ENCODE assay signal across 8 cellular contexts in the genomic region with DNA sequence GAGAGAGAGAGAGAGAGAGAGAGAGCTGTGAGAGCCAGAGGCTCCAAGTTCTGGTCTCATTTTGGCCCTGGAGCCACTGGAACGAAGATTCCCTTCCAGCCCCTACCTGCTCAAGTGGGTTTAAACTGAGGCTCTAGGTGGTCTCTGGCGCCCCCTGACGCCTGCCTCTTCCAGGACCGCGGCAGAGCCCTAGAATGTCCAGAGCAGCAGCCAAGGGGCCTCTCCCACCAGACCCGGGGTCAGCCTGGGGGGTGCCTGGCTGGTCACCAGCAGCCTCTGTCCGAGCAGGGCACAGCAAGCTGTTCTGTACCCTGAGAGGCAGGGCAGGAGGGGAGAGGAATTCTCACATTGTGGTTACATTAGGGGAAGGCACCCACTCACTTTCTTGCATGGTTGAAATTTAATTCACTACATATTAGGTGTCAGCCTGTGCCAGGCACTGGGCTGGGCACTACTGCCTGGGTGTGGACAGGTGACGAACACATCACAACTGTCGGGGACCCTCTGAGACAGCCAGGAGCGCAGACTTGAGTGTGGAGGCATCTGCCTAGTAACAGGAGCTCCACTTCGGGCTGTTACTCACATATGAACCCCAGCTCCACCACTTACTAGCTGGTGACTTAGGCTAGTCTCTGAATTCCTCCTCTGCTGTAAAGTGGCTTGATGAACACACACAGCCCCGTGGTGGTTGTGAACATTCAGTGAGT. TPM values are rescaled to one million over a fixed set of nuclear protein-coding genes. Genes with fewer than 3 reads are reported as not detected.
DNase-seq lines count a peak whose midpoint lies in the region; ATAC-seq, FAIRE-seq and TF ChIP-seq lines count a peak whose summit lies in the region.

No MANE protein-coding gene starts in this region.

- dilution Hi-C loops in keratinocyte (cut with MboI; ENCODE audit: extremely low pct_ligation_motif_present, low sequenced_read_pairs): no loop called here

- no peaks in the 10 kb centered on the region for H4K20me1 ChIP-seq in keratinocyte (ENCODE audit: control insufficient read depth, extremely low read depth, insufficient read depth, low read length)

- no peak overlapping the region for H3K4me2 ChIP-seq in keratinocyte (ENCODE audit: control insufficient read depth, extremely low read depth, insufficient read depth, low read depth, low read length)

- H3K79me2 ChIP-seq in keratinocyte (ENCODE audit: control insufficient read depth, insufficient read depth, low read length): no peaks in the 10 kb centered on the region

- H3K4me1 ChIP-seq in keratinocyte (ENCODE audit: control insufficient read depth, extremely low read depth, insufficient read depth, low read length): peaks cover 9% of the 10 kb centered on the region

- ATAC-seq in GM21576 (IDR thresholded peaks at IDR 0.05; ENCODE audit: unreplicated experiment): no peak

- H3K27me3 ChIP-seq in keratinocyte (ENCODE audit: control insufficient read depth, extremely low read depth, insufficient read depth, low read length): no peaks in the 10 kb centered on the region

- no peak overlapping the region for H3K4me3 ChIP-seq in HFF-Myc (replicated peaks; ENCODE audit: low read depth, low read length)
- no peak overlapping the region for H3K4me3 ChIP-seq in keratinocyte (ENCODE audit: control insufficient read depth in 2 of 3, extremely low read depth in 1 of 3, insufficient read depth in 2 of 3, low read depth in 1 of 3, low read length in 3 of 3)

- TF ChIP-seq CTCF in HFF-Myc (IDR thresholded peaks at IDR 0.05; ENCODE audit: low read depth, low read length, missing control alignments): peak; percentile 58
- peak in 2 of 3 experiments; percentile 16 to 33 for TF ChIP-seq CTCF in keratinocyte (optimal IDR thresholded peaks at IDR 0.05 in 1 of 3, IDR thresholded peaks at IDR 0.05 in 1 of 3, conservative IDR thresholded peaks at IDR 0.05 in 1 of 3; ENCODE audit: extremely low read depth in 1 of 3, insufficient read depth in 2 of 3, low read length in 3 of 3)

- H3K9ac ChIP-seq in keratinocyte (ENCODE audit: control insufficient read depth, extremely low read depth, insufficient read depth, low read length): no peak overlapping the region

- H3K27ac ChIP-seq in keratinocyte (ENCODE audit: control insufficient read depth, insufficient read depth, low read length): no peak overlapping the region

- DNase-seq in AG08395 (ENCODE audit: low spot score) (peak; percentile 20), HFF-Myc (ENCODE audit: extremely low read depth, low read depth) (no peak), astrocyte of the hippocampus (ENCODE audit: low read depth, low spot score) (peak; percentile 45), keratinocyte (ENCODE audit: low read depth, low spot score) (no peak), ureter (ENCODE audit: low spot score) (peak; percentile 42), SIG-M5 treated with dmso at 0.1 percent for 504 hours (lab: John Stamatoyannopoulos, UW; ENCODE audit: unreplicated experiment) (no peak)
- DNase-seq in activated naive CD4-positive, alpha-beta T cell treated with Interleukin-2 at 50 U/mL for 16 hours: no peak

- peaks cover 0 to 12% of the 10 kb centered on the region in 2 experiments for H3K36me3 ChIP-seq in keratinocyte (ENCODE audit: control insufficient read depth in 2 of 2, extremely low read depth in 1 of 2, insufficient read depth in 2 of 2, low read length in 2 of 2)

- no peak for FAIRE-seq in keratinocyte (lab: Jason Lieb, UNC)

- no peaks in the 10 kb centered on the region for H3K9me1 ChIP-seq in keratinocyte (ENCODE audit: control insufficient read depth, extremely low read depth, insufficient read depth, low read length)

- no peaks in the 10 kb centered on the region for H3K9me3 ChIP-seq in keratinocyte (ENCODE audit: control insufficient read depth, low read depth, low read length)

- H2AFZ ChIP-seq in keratinocyte (ENCODE audit: control insufficient read depth, low read length): no peak overlapping the region

RNA-seq across cellular contexts. Expression of a gene that starts 44.5 kb away (rescaled TPM):
- polyA plus RNA-seq in keratinocyte: not detected in 3 replicates
- polyA plus RNA-seq in keratinocyte (2011; ENCODE audit: low read depth): 0.34 TPM
- not detected in 2 replicates for polyA plus RNA-seq in keratinocyte (2011; cell fraction: cytosol; rRNA removed)
- polyA plus RNA-seq in keratinocyte (2011; cell fraction: nucleus; rRNA removed): not detected in 2 replicates
- 0.11 TPM in 1 of 2 replicates, not detected in the other for polyA plus RNA-seq in keratinocyte (2012; ENCODE audit: low replicate concordance)
- polyA minus RNA-seq in keratinocyte: not detected in 3 replicates
- not detected for polyA minus RNA-seq in keratinocyte (2011; cell fraction: cytosol; rRNA and poly(A)+ RNA removed)
- polyA minus RNA-seq in keratinocyte (2011; cell fraction: nucleus; rRNA and poly(A)+ RNA removed): not detected in 2 replicates
- total RNA-seq in ureter: 0.99 TPM

Comparison
In these comparisons a context has a peak if more than half of its experiments do, and no peak if none do; other contexts are left out.
1. DNase-seq: peak in AG08395 (single experiment), astrocyte of the hippocampus (single experiment) and ureter (single experiment); none in HFF-Myc (single experiment), keratinocyte (single experiment), SIG-M5 treated with dmso at 0.1 percent for 504 hours (single experiment) and activated naive CD4-positive, alpha-beta T cell treated with Interleukin-2 at 50 U/mL for 16 hours (single experiment).